Comparison of ENCODE assay signal across 12 cellular contexts in the genomic region with DNA sequence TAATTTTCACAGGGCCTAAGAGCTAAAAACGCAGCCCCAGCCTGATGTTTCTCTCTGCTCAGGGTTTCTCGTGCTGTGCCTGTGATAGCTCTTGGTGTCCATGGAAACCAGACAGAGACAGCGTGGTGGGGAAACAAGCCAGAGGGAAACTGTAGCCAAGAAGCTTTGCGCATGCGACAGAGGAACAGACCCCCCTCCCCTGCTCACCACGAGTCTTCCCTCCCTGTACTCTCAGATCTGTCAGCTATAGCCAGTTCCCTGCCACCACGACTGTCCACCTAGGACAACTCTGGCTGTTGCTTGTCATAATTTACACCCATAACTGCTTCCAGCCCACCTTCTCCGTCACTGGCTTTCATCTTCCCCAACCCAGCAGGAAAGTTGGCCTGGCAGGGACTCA. TPM values are rescaled to one million over a fixed set of nuclear protein-coding genes. Genes with fewer than 3 reads are reported as not detected.
DNase-seq lines count a peak whose midpoint lies in the region; ATAC-seq, FAIRE-seq and TF ChIP-seq lines count a peak whose summit lies in the region.
"Had no signal": no experiment of that assay in that cellular context is flagged by ENCODE, and none has a peak within 500 bp of the region (broad histone marks: within the 10 kb centered on the region; RNA-seq: fewer than 3 reads in every experiment).

No MANE protein-coding gene starts in this region.

- DNase-seq in NCI-H2196 (lab: John Stamatoyannopoulos, UW; ENCODE audit: unreplicated experiment): peak; percentile 45
- DNase-seq in NCI-H2196 treated with DMSO at 0.1 percent for 48 hours (lab: John Stamatoyannopoulos, UW; ENCODE audit: unreplicated experiment): no peak
- DNase-seq in K562 (ENCODE audit: extremely low read depth in 1 of 4, low spot score in 3 of 4): no peak
- DNase-seq in thyroid gland: peak; percentile 56 to 75
- DNase-seq in MCF 10A (ENCODE audit: unreplicated experiment): no peak
- DNase-seq in trophoblast cell: no peak
- DNase-seq: H7 had no signal

- H3K9me3 Mint-ChIP-seq in MCF 10A (ENCODE audit: unreplicated experiment): no peaks in the 10 kb centered on the region
- H3K9me3 Mint-ChIP-seq: T-helper 2 cell treated with Interferon-gamma antibody and Interleukin-4, amounts not matched to agents 5 μg/mL and 100 μg/mL, for 36 hours had no signal

- H4K20me1 ChIP-seq in K562 (replicated peaks; ENCODE audit: control insufficient read depth, insufficient read depth, low read length): no peaks in the 10 kb centered on the region

- no peak for FAIRE-seq in K562 (lab: Jason Lieb, UNC)
- FAIRE-seq in islet of Langerhans (lab: Jason Lieb, UNC): peak; percentile 98
- FAIRE-seq: A204.1 had no signal

- POLR2A ChIA-PET in K562 (lab: Yijun Ruan, JAX): interaction anchor here (0.6 to 1.2 kb wide), 2 partner anchors 9 to 130 kb away, joined by 3 to 6 read pairs; no protein-coding TSS in a partner anchor
- POLR2A ChIA-PET in MCF 10A (lab: Yijun Ruan, JAX): interaction anchor here (0.9 kb wide), 1 partner anchor 12 kb away, joined by 6 read pairs; no protein-coding TSS in a partner anchor

- no peak overlapping the region for H3K4me3 Mint-ChIP-seq in MCF 10A (ENCODE audit: unreplicated experiment)
- H3K4me3 Mint-ChIP-seq: T-helper 2 cell treated with Interferon-gamma antibody and Interleukin-4, amounts not matched to agents 5 μg/mL and 100 μg/mL, for 36 hours had no signal

- H4K91ac ChIP-seq in trophoblast cell (ENCODE audit: low read depth, low read length): no peak overlapping the region

- H3K4ac ChIP-seq in trophoblast cell (ENCODE audit: low read depth, low read length): no peak overlapping the region

- H3K27ac ChIP-seq in K562 (ENCODE audit: extremely low read depth, low read depth, low read length): no peak overlapping the region
- H3K27ac ChIP-seq in thyroid gland: peak overlapping the region; percentile 42 to 80 (median 70)
- H3K27ac ChIP-seq in trophoblast cell (ENCODE audit: low read depth, low read length): no peak overlapping the region

- H3K9me3 ChIP-seq in K562 (replicated peaks; ENCODE audit: control insufficient read depth, insufficient read depth, low read depth, low read length) (no peaks in the 10 kb centered on the region), thyroid gland (no peaks in the 10 kb centered on the region), trophoblast cell (ENCODE audit: insufficient read depth, low read depth, low read length) (no peaks in the 10 kb centered on the region)
- H3K9me3 ChIP-seq: tibial nerve had no signal

- H3K36me3 ChIP-seq in K562 (ENCODE audit: control insufficient read depth, insufficient read depth, low read length) (no peaks in the 10 kb centered on the region), thyroid gland (no peaks in the 10 kb centered on the region), trophoblast cell (ENCODE audit: control insufficient read depth in 1 of 2, insufficient read depth in 2 of 2, low read length in 2 of 2) (no peaks in the 10 kb centered on the region)

- H3K18ac ChIP-seq in trophoblast cell (ENCODE audit: low read length): no peak overlapping the region

- H4K12ac ChIP-seq in trophoblast cell (ENCODE audit: low read depth, low read length): no peak overlapping the region

- no peak overlapping the region for H2AFZ ChIP-seq in K562 (ENCODE audit: low read depth, low read length)
- no peak overlapping the region for H2AFZ ChIP-seq in trophoblast cell (ENCODE audit: insufficient read depth, low read length, poor library complexity)

- no peaks in the 10 kb centered on the region; a peak in 1 of 5 replicates for H3K4me1 ChIP-seq in K562 (replicated peaks in 1 of 2; ENCODE audit: control insufficient read depth in 2 of 2, insufficient read depth in 2 of 2, low read length in 2 of 2)
- peaks cover 22 to 27% of the 10 kb centered on the region in 2 donors for H3K4me1 ChIP-seq in thyroid gland
- H3K4me1 ChIP-seq in trophoblast cell (ENCODE audit: control insufficient read depth in 1 of 2, insufficient read depth in 2 of 2, low read length in 2 of 2): peaks cover 0 to 4% of the 10 kb centered on the region in 2 experiments

- peak; percentile 34; the same call in 2 of the 3 replicates for ATAC-seq in K562
- no peak for ATAC-seq in GM18861 (IDR thresholded peaks at IDR 0.05; ENCODE audit: unreplicated experiment)

- H2BK12ac ChIP-seq in trophoblast cell (ENCODE audit: low read length): no peak overlapping the region

- no peaks in the 10 kb centered on the region for H3K36me3 Mint-ChIP-seq in MCF 10A (ENCODE audit: insufficient read depth, unreplicated experiment)

- in situ Hi-C loops in K562 (cut with MboI): no loop called here

- TF ChIP-seq POLR2A in K562 (conservative IDR thresholded peaks at IDR 0.05) (no peak), thyroid gland (IDR thresholded peaks at IDR 0.05) (no peak)

- CTCF ChIA-PET in K562 (lab: Yijun Ruan, JAX; ENCODE audit: low intra/inter-chr PET ratio) (no interaction called here), MCF 10A (lab: Yijun Ruan, JAX) (interaction anchor here (0.7 to 3.0 kb wide), 2 partner anchors 9 to 66 kb away, joined by 3 to 17 read pairs; no protein-coding TSS in a partner anchor)

- no peaks in the 10 kb centered on the region for H3K79me2 ChIP-seq in K562 (ENCODE audit: control insufficient read depth, insufficient read depth, low read length)
- H3K79me2 ChIP-seq in trophoblast cell (ENCODE audit: control insufficient read depth, insufficient read depth, low read length, poor library complexity): no peaks in the 10 kb centered on the region

- TF ChIP-seq CTCF in K562 (IDR thresholded peaks at IDR 0.05 in 2 of 3, conservative IDR thresholded peaks at IDR 0.05 in 1 of 3; ENCODE audit: insufficient read depth in 2 of 3, low read depth in 1 of 3, low read length in 3 of 3) (no peak), thyroid gland (IDR thresholded peaks at IDR 0.05) (no peak), MCF 10A (IDR thresholded peaks at IDR 0.05; ENCODE audit: unreplicated experiment) (no peak)

- no peak overlapping the region for H3K9ac ChIP-seq in K562 (ENCODE audit: insufficient read depth in 1 of 2, low read depth in 2 of 2, low read length in 2 of 2)
- H3K9ac ChIP-seq in trophoblast cell (ENCODE audit: low read length): no peak overlapping the region

- no peaks in the 10 kb centered on the region for H3K4me1 Mint-ChIP-seq in MCF 10A (ENCODE audit: insufficient read depth, unreplicated experiment)

- no peak overlapping the region for H2BK5ac ChIP-seq in trophoblast cell (ENCODE audit: low read depth, low read length, poor library complexity)

- H3K27me3 Mint-ChIP-seq in MCF 10A (ENCODE audit: insufficient read depth, unreplicated experiment): no peaks in the 10 kb centered on the region

- intact Hi-C loops in K562 (cut with micrococcal nuclease) (no loop called here), thyroid gland (cut with DNase I) (no loop called here), MCF 10A (cut with micrococcal nuclease) (no loop called here)

- TF ChIP-seq EP300 in K562 (IDR thresholded peaks at IDR 0.05; ENCODE audit: low read length): no peak

- H3K27me3 ChIP-seq in K562 (ENCODE audit: control insufficient read depth in 2 of 2, insufficient read depth in 2 of 2, low read length in 2 of 2) (peaks cover 14 to 16% of the 10 kb centered on the region in 2 experiments), thyroid gland (no peaks in the 10 kb centered on the region), trophoblast cell (ENCODE audit: insufficient read depth, low read length) (no peaks in the 10 kb centered on the region)
- H3K27me3 ChIP-seq: tibial nerve had no signal

- no TSS peak for BruUV-seq in K562 (replicated peaks; lab: Mats Ljungman, UMichigan)
- no TSS peak for BruUV-seq in MCF 10A (replicated peaks; lab: Mats Ljungman, UMichigan)

- no peak overlapping the region for H2AK5ac ChIP-seq in trophoblast cell (ENCODE audit: low read length)

- H3K79me1 ChIP-seq in trophoblast cell (ENCODE audit: low read length): no peaks in the 10 kb centered on the region

- H3K23ac ChIP-seq in trophoblast cell (ENCODE audit: low read length): no peak overlapping the region

- TF ChIP-seq RAD21 in K562 (CRISPR knock-in tag; conservative IDR thresholded peaks at IDR 0.05 in 1 of 2, IDR thresholded peaks at IDR 0.05 in 1 of 2): no peak

- 4% methylated on average over 8 of the region's 8 CpGs for WGBS in K562 (ENCODE audit: insufficient coverage, low coverage, missing lambda C conversion rate)
- 12 to 17% methylated on average over 8 of the region's 8 CpGs for WGBS in thyroid gland, 2 donors
- WGBS in trophoblast cell (ENCODE audit: extremely low coverage, insufficient coverage, insufficient read length): no CpG with 5 or more reads among the region's 8 CpGs

- no peak overlapping the region for H3K27ac Mint-ChIP-seq in MCF 10A (ENCODE audit: low read depth, unreplicated experiment)
- H3K27ac Mint-ChIP-seq: T-helper 2 cell treated with Interferon-gamma antibody and Interleukin-4, amounts not matched to agents 5 μg/mL and 100 μg/mL, for 36 hours had no signal

- H3K14ac ChIP-seq in trophoblast cell (ENCODE audit: low read length): no peak overlapping the region

- no peaks in the 10 kb centered on the region for H3K9me1 ChIP-seq in K562 (ENCODE audit: control insufficient read depth, insufficient read depth, low read length)

- no peak overlapping the region for H3K4me3 ChIP-seq in K562
- no peak overlapping the region for H3K4me3 ChIP-seq in thyroid gland (replicated peaks in 1 of 3)
- no peak overlapping the region for H3K4me3 ChIP-seq in trophoblast cell (ENCODE audit: low read depth, low read length)
- H3K4me3 ChIP-seq: tibial nerve had no signal

- H3K4me2 ChIP-seq in K562 (ENCODE audit: insufficient read depth, low read length) (no peak overlapping the region), trophoblast cell (ENCODE audit: low read length) (no peak overlapping the region)

- H4K8ac ChIP-seq in trophoblast cell (ENCODE audit: low read depth, low read length): no peak overlapping the region

- H2BK120ac ChIP-seq in trophoblast cell (ENCODE audit: insufficient read depth, low read length, poor library complexity): no peak overlapping the region

RNA-seq across cellular contexts. Expression of a gene that starts 13.2 kb away (rescaled TPM):
- 4.1 and 14.7 TPM in 2 replicates for total RNA-seq in K562 (2011; cell fraction: chromatin; rRNA removed; ENCODE audit: low replicate concordance)
- 4.2 and 4.5 TPM in 2 replicates for total RNA-seq in K562 (2011; cell fraction: nucleolus; rRNA removed)
- 8.4 and 12.7 TPM in 2 replicates for total RNA-seq in K562 (2011; cell fraction: nucleoplasm; rRNA removed)
- 1.6 and 3.0 TPM in 2 replicates for total RNA-seq in K562 (2014; rRNA removed)
- 3.2 TPM in 2 replicates for total RNA-seq in K562 (2014; rRNA removed; fragmentation: Illumina TruSeq; extraction: Trizol)
- total RNA-seq in K562 (2015; rRNA removed; fragmentation: Illumina TruSeq; extraction: Trizol): 2.8 and 4.0 TPM in 2 replicates
- 2.4 and 2.8 TPM in 2 replicates for total RNA-seq in K562 (2021)
- 3.8 and 4.3 TPM in 2 replicates for polyA plus RNA-seq in K562 (2011; rRNA removed)
- polyA plus RNA-seq in K562 (2011; cell fraction: cytosol; rRNA removed): 0.60 and 2.4 TPM in 2 replicates
- polyA plus RNA-seq in K562 (2011; cell fraction: nucleus; rRNA removed): 6.5 and 7.5 TPM in 2 replicates
- 1.3 and 1.8 TPM in 2 replicates for polyA plus RNA-seq in K562 (2012)
- polyA plus RNA-seq in K562 (2014; fragmentation: Illumina TruSeq; extraction: Trizol): 2.3 and 3.0 TPM in 2 replicates
- 1 to 10 TPM in 1 of 2 experiments, under 1 TPM in 1; 0.53 to 1.1 TPM for polyA plus RNA-seq in K562 (2014; fragmentation: Nextera tagmentation; extraction: Ambion mirVana)
- polyA plus RNA-seq in K562 (2014; rRNA removed): 3.2 and 5.9 TPM in 2 replicates
- 4.4 and 10.4 TPM in 2 replicates for polyA minus RNA-seq in K562 (2011; rRNA and poly(A)+ RNA removed)
- polyA minus RNA-seq in K562 (2011; cell fraction: cytosol; rRNA and poly(A)+ RNA removed): 0.46 and 2.7 TPM in 2 replicates
- polyA minus RNA-seq in K562 (2011; cell fraction: nucleus; rRNA and poly(A)+ RNA removed): 6.6 and 8.4 TPM in 2 replicates
- total RNA-seq in thyroid gland: 10 to 100 TPM in 3 of 4 donors, 1 to 10 TPM in 1; 7.7 to 16.1 (median 15.7) TPM
- total RNA-seq in MCF 10A (2022): 5.8 and 7.1 TPM in 2 replicates
- 2.5 TPM in 2 replicates for polyA plus RNA-seq in trophoblast cell (2013)

RNA-seq across cellular contexts. Expression of a gene that starts 57.0 kb away (rescaled TPM):
- total RNA-seq in K562 (2011; cell fraction: chromatin; rRNA removed; ENCODE audit: low replicate concordance): 0.09 TPM in 1 of 2 replicates, not detected in the other
- not detected in 2 replicates for total RNA-seq in K562 (2011; cell fraction: nucleolus; rRNA removed)
- 0.07 TPM in 1 of 2 replicates, not detected in the other for total RNA-seq in K562 (2011; cell fraction: nucleoplasm; rRNA removed)
- total RNA-seq in K562 (2014; rRNA removed): not detected in 2 replicates
- not detected in 2 replicates for total RNA-seq in K562 (2014; rRNA removed; fragmentation: Illumina TruSeq; extraction: Trizol)
- not detected in 2 replicates for total RNA-seq in K562 (2015; rRNA removed; fragmentation: Illumina TruSeq; extraction: Trizol)
- total RNA-seq in K562 (2021): 0.09 TPM in 1 of 2 replicates, not detected in the other
- polyA plus RNA-seq in K562 (2011; rRNA removed): not detected in 2 replicates
- polyA plus RNA-seq in K562 (2011; cell fraction: cytosol; rRNA removed): under 0.01 TPM in 1 of 2 replicates, not detected in the other
- polyA plus RNA-seq in K562 (2011; cell fraction: nucleus; rRNA removed): 0.01 TPM in 1 of 2 replicates, not detected in the other
- polyA plus RNA-seq in K562 (2012): 0.01 TPM in 1 of 2 replicates, not detected in the other
- polyA plus RNA-seq in K562 (2014; fragmentation: Illumina TruSeq; extraction: Trizol): not detected in 2 replicates
- not detected for polyA plus RNA-seq in K562 (2014; fragmentation: Nextera tagmentation; extraction: Ambion mirVana)
- polyA plus RNA-seq in K562 (2014; rRNA removed): not detected in 2 replicates
- 0.04 and 0.06 TPM in 2 replicates for polyA minus RNA-seq in K562 (2011; rRNA and poly(A)+ RNA removed)
- not detected in 2 replicates for polyA minus RNA-seq in K562 (2011; cell fraction: cytosol; rRNA and poly(A)+ RNA removed)
- not detected in 2 replicates for polyA minus RNA-seq in K562 (2011; cell fraction: nucleus; rRNA and poly(A)+ RNA removed)
- total RNA-seq in thyroid gland: 10 to 100 TPM; 17.3 to 21.5 (median 20.0) TPM
- total RNA-seq in MCF 10A (2022): 0.09 and 0.10 TPM in 2 replicates
- 2.1 TPM in 2 replicates for polyA plus RNA-seq in trophoblast cell (2013)

Comparison
In these comparisons a context has a peak if more than half of its experiments do, and no peak if none do; other contexts are left out.
1. DNase-seq: peak in NCI-H2196 (single experiment) and thyroid gland (2 of 2); none in NCI-H2196 treated with DMSO at 0.1 percent for 48 hours (single experiment), K562 (0 of 4), MCF 10A (single experiment) and trophoblast cell (0 of 2).
2. H3K27ac ChIP-seq: peak in thyroid gland (3 of 3); none in K562 (single experiment) and trophoblast cell (single experiment).
3. RNA of a gene that starts 57.0 kb away (total RNA-seq): 17.3 to 21.5 TPM in thyroid gland; 0.09 to 0.10 TPM in MCF 10A and 0.07 to 0.09 TPM in K562; every median in the first group is over 10 times any median in the second.